1 cellular context compared by ENCODE assay signal in the genomic region with DNA sequence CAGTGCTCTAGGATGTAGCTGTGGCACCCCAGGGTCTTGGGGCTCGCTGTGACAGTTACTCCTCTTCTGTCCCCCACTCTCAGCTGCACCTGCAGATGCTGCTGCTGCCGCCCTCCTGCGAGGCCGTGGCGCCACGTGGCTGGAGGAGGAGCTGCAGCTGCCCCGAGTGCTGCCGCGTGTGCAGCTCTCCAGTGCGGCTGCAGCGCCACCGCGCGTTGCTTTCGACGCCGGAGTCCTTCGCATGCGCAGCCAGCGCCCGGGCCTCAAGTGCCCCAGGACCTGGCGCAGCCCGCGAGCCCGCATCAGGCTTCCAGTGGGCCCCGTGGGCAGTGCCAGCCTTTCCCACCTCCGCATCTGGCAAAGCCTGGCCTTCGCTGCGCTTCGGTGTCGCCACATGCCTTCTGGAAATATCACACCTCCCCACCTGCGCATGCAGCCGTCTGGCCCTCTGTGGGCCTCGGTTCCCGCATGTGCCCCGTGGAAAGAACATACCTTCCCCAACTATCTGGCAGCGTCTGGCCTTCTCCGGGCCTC.
TF ChIP-seq lines count a peak whose summit lies in the region.

No MANE protein-coding gene starts in this region.

TF ChIP-seq in HepG2, 621 proteins besides CTCF, POLR2A, EP300 and RAD21 (continued from another document):
- peak; percentile 13; the same call in 1 of the 2 replicates for TF ChIP-seq ZNF280B (CRISPR knock-in tag; IDR thresholded peaks at IDR 0.05; ENCODE audit: borderline replicate concordance)
- no peak for TF ChIP-seq THAP7 (CRISPR knock-in tag; IDR thresholded peaks at IDR 0.05)
- TF ChIP-seq ZNF713 (CRISPR knock-in tag; IDR thresholded peaks at IDR 0.05) = no peak
- no peak for TF ChIP-seq CHD4 (IDR thresholded peaks at IDR 0.05; ENCODE audit: borderline replicate concordance, low read length)
- TF ChIP-seq RELA (CRISPR knock-in tag; IDR thresholded peaks at IDR 0.05) = no peak
- TF ChIP-seq, protein P1, sequence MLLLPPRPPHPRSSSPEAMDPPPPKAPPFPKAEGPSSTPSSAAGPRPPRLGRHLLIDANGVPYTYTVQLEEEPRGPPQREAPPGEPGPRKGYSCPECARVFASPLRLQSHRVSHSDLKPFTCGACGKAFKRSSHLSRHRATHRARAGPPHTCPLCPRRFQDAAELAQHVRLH (CRISPR knock-in tag; IDR thresholded peaks at IDR 0.05; ENCODE audit: borderline replicate concordance, low read depth) = peak; percentile 7; the same call in 1 of the 2 replicates
- TF ChIP-seq GZF1 (CRISPR knock-in tag; IDR thresholded peaks at IDR 0.05) = no peak
- TF ChIP-seq, protein P2, sequence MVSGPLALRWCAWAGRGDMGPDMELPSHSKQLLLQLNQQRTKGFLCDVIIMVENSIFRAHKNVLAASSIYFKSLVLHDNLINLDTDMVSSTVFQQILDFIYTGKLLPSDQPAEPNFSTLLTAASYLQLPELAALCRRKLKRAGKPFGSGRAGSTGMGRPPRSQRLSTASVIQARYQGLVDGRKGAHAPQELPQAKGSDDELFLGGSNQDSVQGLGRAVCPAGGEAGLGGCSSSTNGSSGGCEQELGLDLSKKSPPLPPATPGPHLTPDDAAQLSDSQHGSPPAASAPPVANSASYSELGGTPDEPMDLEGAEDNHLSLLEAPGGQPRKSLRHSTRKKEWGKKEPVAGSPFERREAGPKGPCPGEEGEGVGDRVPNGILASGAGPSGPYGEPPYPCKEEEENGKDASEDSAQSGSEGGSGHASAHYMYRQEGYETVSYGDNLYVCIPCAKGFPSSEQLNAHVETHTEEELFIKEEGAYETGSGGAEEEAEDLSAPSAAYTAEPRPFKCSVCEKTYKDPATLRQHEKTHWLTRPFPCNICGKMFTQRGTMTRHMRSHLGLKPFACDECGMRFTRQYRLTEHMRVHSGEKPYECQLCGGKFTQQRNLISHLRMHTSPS (CRISPR knock-in tag; IDR thresholded peaks at IDR 0.05; ENCODE audit: low read depth) = no peak
- no peak for TF ChIP-seq SCMH1 (CRISPR knock-in tag; IDR thresholded peaks at IDR 0.05; ENCODE audit: borderline replicate concordance)
- TF ChIP-seq CBX5 (CRISPR knock-in tag; IDR thresholded peaks at IDR 0.05; ENCODE audit: borderline replicate concordance) = no peak
- TF ChIP-seq, protein P3, sequence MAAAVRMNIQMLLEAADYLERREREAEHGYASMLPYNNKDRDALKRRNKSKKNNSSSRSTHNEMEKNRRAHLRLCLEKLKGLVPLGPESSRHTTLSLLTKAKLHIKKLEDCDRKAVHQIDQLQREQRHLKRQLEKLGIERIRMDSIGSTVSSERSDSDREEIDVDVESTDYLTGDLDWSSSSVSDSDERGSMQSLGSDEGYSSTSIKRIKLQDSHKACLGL (CRISPR knock-in tag; IDR thresholded peaks at IDR 0.05) = peak; percentile 56; the same call in 1 of the 2 replicates
- peak; percentile 40 for TF ChIP-seq HOXA3 (CRISPR knock-in tag; IDR thresholded peaks at IDR 0.05)
- TF ChIP-seq, protein P4, sequence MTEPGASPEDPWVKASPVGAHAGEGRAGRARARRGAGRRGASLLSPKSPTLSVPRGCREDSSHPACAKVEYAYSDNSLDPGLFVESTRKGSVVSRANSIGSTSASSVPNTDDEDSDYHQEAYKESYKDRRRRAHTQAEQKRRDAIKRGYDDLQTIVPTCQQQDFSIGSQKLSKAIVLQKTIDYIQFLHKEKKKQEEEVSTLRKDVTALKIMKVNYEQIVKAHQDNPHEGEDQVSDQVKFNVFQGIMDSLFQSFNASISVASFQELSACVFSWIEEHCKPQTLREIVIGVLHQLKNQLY (CRISPR knock-in tag; IDR thresholded peaks at IDR 0.05) = no peak
- no peak for TF ChIP-seq GMEB1 (CRISPR knock-in tag; IDR thresholded peaks at IDR 0.05; ENCODE audit: borderline replicate concordance)
- TF ChIP-seq REL (CRISPR knock-in tag; conservative IDR thresholded peaks at IDR 0.05) = no peak
- 0 out of 2 replicates have a peak, but pooled peaks have one; percentile 33 for TF ChIP-seq FOXC1 (CRISPR knock-in tag; IDR thresholded peaks at IDR 0.05; ENCODE audit: borderline replicate concordance)
- TF ChIP-seq HNF1B (CRISPR knock-in tag; IDR thresholded peaks at IDR 0.05) = peak; percentile 48; the same call in 1 of the 2 replicates
- TF ChIP-seq PHF20 (CRISPR knock-in tag; IDR thresholded peaks at IDR 0.05) = no peak
- TF ChIP-seq NFIC (IDR thresholded peaks at IDR 0.05; ENCODE audit: low read length) = no peak
- TF ChIP-seq HMG20B (CRISPR knock-in tag; conservative IDR thresholded peaks at IDR 0.05) = no peak
- TF ChIP-seq SNAI1 (CRISPR knock-in tag; IDR thresholded peaks at IDR 0.05; ENCODE audit: borderline replicate concordance) = 0 out of 2 replicates have a peak, but pooled peaks have one; percentile 53
- TF ChIP-seq TIGD3 (CRISPR knock-in tag; IDR thresholded peaks at IDR 0.05; ENCODE audit: borderline replicate concordance) = no peak
- no peak for TF ChIP-seq IRF2 (CRISPR knock-in tag; IDR thresholded peaks at IDR 0.05)
- TF ChIP-seq ZNF513 (CRISPR knock-in tag; conservative IDR thresholded peaks at IDR 0.05) = no peak
- no peak for TF ChIP-seq ZNF317 (CRISPR knock-in tag; IDR thresholded peaks at IDR 0.05)
- TF ChIP-seq EED (CRISPR knock-in tag; IDR thresholded peaks at IDR 0.05) = no peak
- no peak for TF ChIP-seq ZNF777 (CRISPR knock-in tag; IDR thresholded peaks at IDR 0.05)
- TF ChIP-seq U2AF1 (optimal IDR thresholded peaks at IDR 0.05; ENCODE audit: low read depth, low read length) = no peak
